11 cellular contexts compared by ENCODE assay signal in the genomic region with DNA sequence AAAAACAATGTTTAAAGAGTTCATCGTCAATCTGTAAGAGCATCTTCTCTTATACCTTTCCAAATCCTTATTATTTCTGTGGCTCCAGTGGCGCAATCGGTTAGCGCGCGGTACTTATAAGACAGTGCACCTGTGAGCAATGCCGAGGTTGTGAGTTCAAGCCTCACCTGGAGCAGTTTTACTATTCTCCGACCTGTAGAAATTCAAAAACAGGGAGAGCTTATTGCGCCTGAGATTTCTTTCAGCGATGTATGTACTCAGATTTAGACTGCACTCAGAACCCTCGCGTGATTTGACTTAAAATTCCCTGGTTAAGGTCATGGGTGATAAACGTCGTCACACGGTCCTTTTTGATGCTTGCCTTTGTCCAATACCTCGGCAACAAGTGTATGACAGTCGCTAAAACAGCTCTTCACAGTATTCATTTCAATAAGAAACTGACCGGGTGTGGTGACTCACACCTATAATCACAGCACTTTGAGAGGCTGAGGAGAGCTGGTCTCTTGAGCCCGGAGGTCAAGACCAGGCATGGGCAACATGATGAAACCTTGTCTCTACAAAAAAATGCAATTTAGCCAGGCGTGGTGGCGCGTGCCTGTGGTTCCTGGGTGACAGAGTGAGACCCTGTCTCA. TPM values are rescaled to one million over a fixed set of nuclear protein-coding genes. Genes with fewer than 3 reads are reported as not detected.
DNase-seq lines count a peak whose midpoint lies in the region; ATAC-seq, FAIRE-seq and TF ChIP-seq lines count a peak whose summit lies in the region.
"Had no signal": no experiment of that assay in that cellular context is flagged by ENCODE, and none has a peak within 500 bp of the region (broad histone marks: within the 10 kb centered on the region; RNA-seq: fewer than 3 reads in every experiment).

No MANE protein-coding gene starts in this region.

- H3K36me3 ChIP-seq in bronchial epithelial cell (ENCODE audit: control insufficient read depth, insufficient read depth, low read length) (no peaks in the 10 kb centered on the region), psoas muscle (ENCODE audit: insufficient read depth in 1 of 2, low read depth in 1 of 2) (no peaks in the 10 kb centered on the region)
- H3K36me3 ChIP-seq: upper lobe of left lung had no signal

- peak overlapping the region; percentile 76 to 80 (median 77) for H3K4me3 Mint-ChIP-seq in nephron
- no peak overlapping the region for H3K4me3 Mint-ChIP-seq in natural killer cell

- intact Hi-C loops in natural killer cell (cut with micrococcal nuclease) (no loop called here), psoas muscle (cut with DNase I) (no loop called here)

- peak; percentile 72 for DNase-seq in GM12865 (ENCODE audit: low read depth)
- peak; percentile 89 for DNase-seq in NCI-H2227 treated with DMSO at 0.1 percent for 48 hours (lab: John Stamatoyannopoulos, UW)
- DNase-seq in bronchial epithelial cell (ENCODE audit: low read depth): peak; percentile 47
- DNase-seq in natural killer cell: no peak
- no peak for DNase-seq in NCI-H526 (lab: John Stamatoyannopoulos, UW)
- DNase-seq in psoas muscle: no peak
- DNase-seq in NCI-H1105 (lab: John Stamatoyannopoulos, UW): no peak
- DNase-seq: posterior cingulate gyrus, upper lobe of left lung had no signal

- 30 to 39% (median 36%) methylated on average over 22 of the region's 22 CpGs for WGBS in psoas muscle, 3 donors

- peak overlapping the region in 1 of 3 experiments; percentile 78 for H3K27ac Mint-ChIP-seq in nephron
- H3K27ac Mint-ChIP-seq in natural killer cell: no peak overlapping the region
- H3K27ac Mint-ChIP-seq: T-helper 1 cell treated with Interleukin-12 subunit alpha and Interleukin-12 subunit beta and Interleukin-4 antibody, amounts not matched to agents 30 μg/mL and 1 μg/mL, for 36 hours had no signal

- H3K4me3 ChIP-seq in GM12865 (ENCODE audit: low read depth, low read length) (peak overlapping the region; percentile 18), bronchial epithelial cell (ENCODE audit: low read depth, low read length) (peak overlapping the region; percentile 5), psoas muscle (no peak overlapping the region)
- H3K4me3 ChIP-seq: upper lobe of left lung had no signal

- peaks cover 20% of the 10 kb centered on the region for H3K27me3 Mint-ChIP-seq in nephron (ENCODE audit: low read depth)
- H3K27me3 Mint-ChIP-seq in natural killer cell (ENCODE audit: low read depth in 2 of 2): peaks cover 54 to 96% of the 10 kb centered on the region in 2 donors

- H3K36me3 Mint-ChIP-seq in nephron (ENCODE audit: low read depth) (no peaks in the 10 kb centered on the region), natural killer cell (peaks cover 8% of the 10 kb centered on the region)

- no peak for TF ChIP-seq CTCF in GM12865 (IDR thresholded peaks at IDR 0.05; ENCODE audit: insufficient read depth, low read depth, low read length, missing control alignments)
- TF ChIP-seq CTCF in bronchial epithelial cell (IDR thresholded peaks at IDR 0.05; ENCODE audit: insufficient read depth, low read length, severe bottlenecking): no peak
- no peak for TF ChIP-seq CTCF in nephron (IDR thresholded peaks at IDR 0.05; ENCODE audit: unreplicated experiment in 3 of 3)
- TF ChIP-seq CTCF in natural killer cell (IDR thresholded peaks at IDR 0.05): no peak
- TF ChIP-seq CTCF in psoas muscle (IDR thresholded peaks at IDR 0.05): no peak

- H3K9me3 ChIP-seq in psoas muscle: no peaks in the 10 kb centered on the region
- H3K9me3 ChIP-seq: upper lobe of left lung had no signal

- H3K4me1 Mint-ChIP-seq in nephron: peaks cover 6% of the 10 kb centered on the region
- H3K4me1 Mint-ChIP-seq in natural killer cell: peaks cover 4 to 5% of the 10 kb centered on the region in 2 donors

- no peak for FAIRE-seq in bronchial epithelial cell (lab: Jason Lieb, UNC)

- H3K27me3 ChIP-seq in bronchial epithelial cell (ENCODE audit: control insufficient read depth, insufficient read depth, low read length) (peaks cover 5% of the 10 kb centered on the region), psoas muscle (ENCODE audit: insufficient read depth in 3 of 3, low read length in 2 of 3) (peaks cover 0 to 6% (median 3%) of the 10 kb centered on the region in 3 donors)

- ATAC-seq in natural killer cell: no peak
- ATAC-seq in psoas muscle: no peak

- H3K27ac ChIP-seq in psoas muscle: no peak overlapping the region
- H3K27ac ChIP-seq: upper lobe of left lung had no signal

- H3K4me1 ChIP-seq in psoas muscle: no peaks in the 10 kb centered on the region

- peaks cover 5% of the 10 kb centered on the region for H3K9me3 Mint-ChIP-seq in nephron
- peaks cover 0 to 8% of the 10 kb centered on the region in 2 donors for H3K9me3 Mint-ChIP-seq in natural killer cell
- H3K9me3 Mint-ChIP-seq: T-helper 1 cell treated with Interleukin-12 subunit alpha and Interleukin-12 subunit beta and Interleukin-4 antibody, amounts not matched to agents 30 μg/mL and 1 μg/mL, for 36 hours had no signal

RNA-seq across cellular contexts. Expression of gene GPX5, which starts 11.9 kb away (rescaled TPM):
- total RNA-seq in bronchial epithelial cell: not detected in 2 replicates
- not detected for total RNA-seq in natural killer cell
- not detected for total RNA-seq in psoas muscle
- polyA plus RNA-seq in psoas muscle: not detected
- total RNA-seq: upper lobe of left lung had no signal

RNA-seq across cellular contexts. Expression of gene GPX6, which starts 22.0 kb away (rescaled TPM):
- total RNA-seq in bronchial epithelial cell: not detected in 2 replicates
- not detected for total RNA-seq in natural killer cell
- not detected for total RNA-seq in psoas muscle
- not detected for polyA plus RNA-seq in psoas muscle
- total RNA-seq: upper lobe of left lung had no signal

Comparison
In these comparisons a context has a peak if more than half of its experiments do, and no peak if none do; other contexts are left out.
1. DNase-seq: peak in GM12865 (single experiment), NCI-H2227 treated with DMSO at 0.1 percent for 48 hours (single experiment) and bronchial epithelial cell (single experiment); none in natural killer cell (single experiment), NCI-H526 (0 of 2), psoas muscle (0 of 2) and NCI-H1105 (single experiment).